11 cellular contexts compared by ENCODE assay signal in the genomic region with DNA sequence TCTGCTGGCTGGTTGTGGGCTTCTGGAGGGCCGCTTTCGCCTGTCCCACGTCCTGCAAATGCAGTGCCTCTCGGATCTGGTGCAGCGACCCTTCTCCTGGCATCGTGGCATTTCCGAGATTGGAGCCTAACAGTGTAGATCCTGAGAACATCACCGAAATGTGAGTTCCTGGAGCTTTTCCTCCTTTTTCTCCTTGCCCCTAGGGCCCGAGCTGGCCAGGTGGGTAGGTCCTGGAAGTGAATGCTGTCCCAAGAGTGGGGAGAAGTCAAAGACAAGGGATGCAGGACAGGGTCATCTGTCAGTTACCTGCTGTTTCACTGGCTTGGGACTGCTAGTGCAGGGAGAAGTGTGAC. TPM values are rescaled to one million over a fixed set of nuclear protein-coding genes. Genes with fewer than 3 reads are reported as not detected.
DNase-seq lines count a peak whose midpoint lies in the region; ATAC-seq and TF ChIP-seq lines count a peak whose summit lies in the region.
"Had no signal": no experiment of that assay in that cellular context is flagged by ENCODE, and none has a peak within 500 bp of the region (broad histone marks: within the 10 kb centered on the region; RNA-seq: fewer than 3 reads in every experiment).

No MANE protein-coding gene starts in this region.

- peak overlapping the region; percentile 55 for H3K18ac ChIP-seq in neuronal stem cell (ENCODE audit: low read length)

- H3K4me3 ChIP-seq in cardiac muscle cell (peak overlapping the region; percentile 32), esophagus muscularis mucosa (peak overlapping the region; percentile 47 to 53 (median 52)), neuronal stem cell (ENCODE audit: low read length in 2 of 2) (peak overlapping the region; percentile 58 to 75), upper lobe of left lung (peak overlapping the region in 3 of 4 donors; percentile 35 to 53 (median 53))
- H3K4me3 ChIP-seq: K562 had no signal

- peaks cover 79% of the 10 kb centered on the region for H3K27me3 ChIP-seq in cardiac muscle cell
- peaks cover 0 to 51% (median 20%) of the 10 kb centered on the region in 4 donors for H3K27me3 ChIP-seq in esophagus muscularis mucosa
- H3K27me3 ChIP-seq in neuronal stem cell (ENCODE audit: control insufficient read depth in 3 of 3, insufficient read depth in 3 of 3, low read depth in 1 of 3, low read length in 3 of 3) = peaks cover 19 to 55% (median 44%) of the 10 kb centered on the region in 3 experiments
- peaks cover 0 to 12% (median 6%) of the 10 kb centered on the region in 4 donors for H3K27me3 ChIP-seq in upper lobe of left lung

- H3K36me3 ChIP-seq in cardiac muscle cell (no peaks in the 10 kb centered on the region), esophagus muscularis mucosa (no peaks in the 10 kb centered on the region), neuronal stem cell (replicated peaks in 1 of 2; ENCODE audit: control insufficient read depth in 2 of 2, insufficient read depth in 2 of 2, low read length in 2 of 2) (no peaks in the 10 kb centered on the region), upper lobe of left lung (no peaks in the 10 kb centered on the region)

- peak overlapping the region; percentile 12 for H2BK15ac ChIP-seq in neuronal stem cell (ENCODE audit: low read length)

- no peak overlapping the region for H2BK12ac ChIP-seq in neuronal stem cell (ENCODE audit: low read length)

- peak overlapping the region; percentile 79 for H3K9ac ChIP-seq in neuronal stem cell (ENCODE audit: low read depth, low read length, poor library complexity)

- no peak overlapping the region for H4K8ac ChIP-seq in neuronal stem cell (ENCODE audit: low read depth, low read length)

- H4K91ac ChIP-seq in neuronal stem cell (ENCODE audit: low read depth, low read length, poor library complexity) = no peak overlapping the region

- peak overlapping the region; percentile 79 for H3K14ac ChIP-seq in neuronal stem cell (ENCODE audit: low read length)

- H2AK5ac ChIP-seq in neuronal stem cell (ENCODE audit: low read depth, low read length) = no peak overlapping the region

- no peak overlapping the region for H3K4ac ChIP-seq in neuronal stem cell (ENCODE audit: low read length)

- H2BK5ac ChIP-seq in neuronal stem cell (ENCODE audit: low read length) = peak overlapping the region; percentile 60

- H3K4me1 ChIP-seq in cardiac muscle cell (ENCODE audit: low read depth) (peaks cover 8% of the 10 kb centered on the region), esophagus muscularis mucosa (peaks cover 18 to 36% (median 34%) of the 10 kb centered on the region in 4 donors), neuronal stem cell (ENCODE audit: control insufficient read depth in 2 of 2, insufficient read depth in 1 of 2, low read depth in 1 of 2, low read length in 2 of 2) (peaks cover 8 to 14% of the 10 kb centered on the region in 2 donors), upper lobe of left lung (peaks cover 25 to 36% (median 31%) of the 10 kb centered on the region in 4 donors)

- H3K4me2 ChIP-seq in neuronal stem cell (ENCODE audit: insufficient read depth, low read length, poor library complexity, severe bottlenecking) = peak overlapping the region; percentile 97

- DNase-seq in cardiac muscle cell (ENCODE audit: low read depth in 1 of 2, low spot score in 1 of 2) (no peak), left cardiac atrium (no peak), esophagus muscularis mucosa (ENCODE audit: extremely low spot score) (no peak), neuronal stem cell (ENCODE audit: low spot score) (no peak), upper lobe of left lung (no peak), SKM-1 (lab: John Stamatoyannopoulos, UW; ENCODE audit: unreplicated experiment) (no peak), mucosa of gallbladder (ENCODE audit: low spot score) (no peak)
- no peak for DNase-seq in stimulated activated CD4-positive, alpha-beta T cell treated with anti-CD3 and anti-CD28 coated beads, Interleukin-4, amount 100 ng/mL, for 1 hour
- DNase-seq: NCI-H2081 treated with DMSO at 0.1 percent for 48 hours had no signal

- intact Hi-C loops in left cardiac atrium (cut with DNase I) (loop anchor here in 1 of 2 donors (10.0 kb wide), 1 partner anchor 594 kb away; no protein-coding TSS in a partner anchor), esophagus muscularis mucosa (cut with DNase I) (no loop called here)

- H3K23ac ChIP-seq in neuronal stem cell (ENCODE audit: low read depth, low read length, poor library complexity) = no peak overlapping the region

- H3K9me3 ChIP-seq in cardiac muscle cell (ENCODE audit: low read depth) (no peaks in the 10 kb centered on the region), esophagus muscularis mucosa (no peaks in the 10 kb centered on the region), neuronal stem cell (replicated peaks in 1 of 2; ENCODE audit: control insufficient read depth in 2 of 2, insufficient read depth in 1 of 2, low read depth in 1 of 2, low read length in 2 of 2) (peaks cover 3 to 6% of the 10 kb centered on the region in 2 donors), upper lobe of left lung (no peaks in the 10 kb centered on the region)

- H2BK120ac ChIP-seq in neuronal stem cell (ENCODE audit: low read depth, low read length) = peak overlapping the region; percentile 27

- TF ChIP-seq CTCF in cardiac muscle cell (IDR thresholded peaks at IDR 0.05; ENCODE audit: low read depth, low read length) (no peak), esophagus muscularis mucosa (IDR thresholded peaks at IDR 0.05) (no peak), upper lobe of left lung (IDR thresholded peaks at IDR 0.05) (no peak)

- ATAC-seq in left cardiac atrium = no peak
- no peak for ATAC-seq in upper lobe of left lung (ENCODE audit: low FRiP score in 2 of 2)
- ATAC-seq: K562, Panc1 had no signal

- no peak overlapping the region for H3K27ac ChIP-seq in cardiac muscle cell
- H3K27ac ChIP-seq in esophagus muscularis mucosa (replicated peaks in 1 of 4) = peak overlapping the region in 2 of 4 donors; percentile 55 to 60
- no peak overlapping the region for H3K27ac ChIP-seq in neuronal stem cell (replicated peaks; ENCODE audit: low read length)
- peak overlapping the region in 1 of 4 donors; percentile 80 for H3K27ac ChIP-seq in upper lobe of left lung

- TF ChIP-seq POLR2A in esophagus muscularis mucosa (IDR thresholded peaks at IDR 0.05; ENCODE audit: low read depth) = no peak
- TF ChIP-seq POLR2A in upper lobe of left lung (IDR thresholded peaks at IDR 0.05) = no peak

- no peaks in the 10 kb centered on the region for H3K79me1 ChIP-seq in neuronal stem cell (ENCODE audit: low read depth, low read length)

- WGBS in esophagus muscularis mucosa = 44% methylated on average over 2 of the region's 9 CpGs
- no CpG with 5 or more reads among the region's 9 CpGs for WGBS in neuronal stem cell (ENCODE audit: extremely low coverage in 2 of 2, insufficient read length in 2 of 2, insufficient replicate concordance in 1 of 2), 2 donors
- WGBS in upper lobe of left lung, 2 donors = 35 to 43% methylated on average over 8 to 9 of the region's 9 CpGs

- peak overlapping the region; percentile 99 for H2AFZ ChIP-seq in neuronal stem cell (ENCODE audit: low read length)

- no peak for TF ChIP-seq EP300 in esophagus muscularis mucosa (IDR thresholded peaks at IDR 0.05)
- no peak for TF ChIP-seq EP300 in upper lobe of left lung (IDR thresholded peaks at IDR 0.05)

RNA-seq across cellular contexts. Expression of gene NTRK2, which starts 1.2 kb away (rescaled TPM):
- total RNA-seq in cardiac muscle cell (1.3 and 2.5 TPM in 2 replicates), left cardiac atrium (10 to 100 TPM; 20.6 to 38.2 TPM), esophagus muscularis mucosa (1 to 10 TPM; 1.2 to 6.3 (median 5.5) TPM), upper lobe of left lung (10 to 100 TPM in 1 of 6 donors, 1 to 10 TPM in 3, under 1 TPM in 2; 0.30 to 16.8 (median 2.6) TPM), mucosa of gallbladder (33.2 TPM)
- 0.74 and 1.3 TPM in 2 replicates for polyA plus RNA-seq in cardiac muscle cell
- 0.14 TPM for polyA plus RNA-seq in neuronal stem cell (2013, experiment 1 of 2)
- 0.17 TPM for polyA plus RNA-seq in neuronal stem cell (2013, experiment 2 of 2)
- total RNA-seq: K562 had no signal
- polyA plus RNA-seq: K562 had no signal
